Comparison of ENCODE assay signal across 21 cellular contexts in the genomic region with DNA sequence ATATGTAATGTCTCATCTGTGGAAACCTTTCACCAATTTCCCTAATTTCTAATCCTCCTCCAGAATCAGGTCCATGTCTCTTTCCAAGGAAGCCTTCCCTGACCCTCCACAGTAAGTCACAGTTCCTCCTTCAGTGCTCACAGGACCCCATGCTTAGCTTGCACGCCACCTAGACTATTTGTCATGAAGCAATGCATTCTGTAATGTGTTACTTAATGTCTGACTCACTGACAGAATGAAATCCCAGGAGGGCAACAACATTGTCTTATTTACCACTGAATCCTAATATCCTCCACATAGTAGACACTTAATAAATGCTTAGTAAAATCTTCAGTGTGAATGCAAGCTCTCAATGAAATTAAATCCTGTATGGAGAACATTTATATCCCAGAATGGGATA.
"Had no signal": no experiment of that assay in that cellular context is flagged by ENCODE, and none has a peak within 500 bp of the region (broad histone marks: within the 10 kb centered on the region; RNA-seq: fewer than 3 reads in every experiment).

No MANE protein-coding gene starts in this region.

- H3K4me3 ChIP-seq: coronary artery, heart left ventricle, tibial artery had no signal

- H3K4me3 Mint-ChIP-seq: activated CD4-positive, alpha-beta T cell treated with anti-CD3 and anti-CD28 coated beads, Interleukin-2, amount 10 ng/mL, durations not matched to agents 7 days and 5 days; activated CD8-positive, alpha-beta T cell treated with anti-CD3 and anti-CD28 coated beads, Interleukin-2, amount 10 ng/mL, durations not matched to agents 7 days and 5 days; activated naive CD4-positive, alpha-beta T cell treated with anti-CD3 and anti-CD28 coated beads, Interleukin-2, amount 50 U/mL, for 24 hours; activated T-helper 1 cell treated with anti-CD3 and anti-CD28 coated beads, Interleukin-12 subunit alpha, Interleukin-12 subunit beta, Interleukin-2, Interleukin-4 antibody, amounts not matched to agents 30 ng/mL and 10 ng/mL and 1 ng/mL, durations not matched to agents 14 hours and 24 hours and 36 hours; memory B cell; natural killer cell treated with Interleukin-12 subunit alpha and Interleukin-12 subunit beta and Interleukin-15 and Interleukin-18, amount 100 ng/mL, for 72 hours; stimulated activated naive CD8-positive, alpha-beta T cell treated with anti-CD3 and anti-CD28 coated beads, Interleukin-15, Interleukin-2, amounts not matched to agents 100 ng/mL and 50 ng/mL, for 24 hours had no signal

- DNase-seq: activated CD4-positive, alpha-beta T cell treated with anti-CD3 and anti-CD28 coated beads, Interleukin-2, amount 10 ng/mL, durations not matched to agents 7 days and 5 days; activated CD4-positive, CD25-positive, alpha-beta regulatory T cell treated with anti-CD3 and anti-CD28 coated beads, Interleukin-2, amount 50 U/mL, for 72 hours; activated CD8-positive, alpha-beta T cell treated with anti-CD3 and anti-CD28 coated beads, Interleukin-2, amount 10 ng/mL, durations not matched to agents 7 days and 5 days; activated gamma-delta T cell treated with Interleukin-2 at 50 U/mL for 16 hours; aorta; heart left ventricle; left cardiac atrium; right cardiac atrium; stimulated activated CD4-positive, alpha-beta T cell treated with anti-CD3 and anti-CD28 coated beads, Interleukin-1b, Interleukin-23, amount 100 ng/mL, for 48 hours; substantia nigra; tibial artery; WERI-Rb-1 had no signal

- H3K9me3 Mint-ChIP-seq: activated CD4-positive, alpha-beta T cell treated with anti-CD3 and anti-CD28 coated beads, Interleukin-2, amount 10 ng/mL, durations not matched to agents 7 days and 5 days had no signal

- H3K36me3 ChIP-seq: heart left ventricle, tibial artery, WERI-Rb-1 had no signal

- H3K27me3 ChIP-seq: heart left ventricle, tibial artery had no signal

- FAIRE-seq: islet of Langerhans, urothelium cell line had no signal

- H3K27me3 Mint-ChIP-seq: activated CD4-positive, alpha-beta T cell treated with anti-CD3 and anti-CD28 coated beads, Interleukin-2, amount 10 ng/mL, durations not matched to agents 7 days and 5 days; memory B cell; natural killer cell treated with Interleukin-12 subunit alpha and Interleukin-12 subunit beta and Interleukin-15 and Interleukin-18, amount 100 ng/mL, for 72 hours; progenitor cell of endocrine pancreas; stimulated activated naive CD8-positive, alpha-beta T cell treated with anti-CD3 and anti-CD28 coated beads, Interleukin-15, Interleukin-2, amounts not matched to agents 100 ng/mL and 50 ng/mL, for 24 hours had no signal

- H3K27ac Mint-ChIP-seq: activated CD4-positive, alpha-beta T cell treated with anti-CD3 and anti-CD28 coated beads, Interleukin-2, amount 10 ng/mL, durations not matched to agents 7 days and 5 days; activated CD8-positive, alpha-beta T cell treated with anti-CD3 and anti-CD28 coated beads, Interleukin-2, amount 10 ng/mL, durations not matched to agents 7 days and 5 days; activated naive CD4-positive, alpha-beta T cell treated with anti-CD3 and anti-CD28 coated beads, Interleukin-2, amount 50 U/mL, for 24 hours; activated T-helper 1 cell treated with anti-CD3 and anti-CD28 coated beads, Interleukin-12 subunit alpha, Interleukin-12 subunit beta, Interleukin-2, Interleukin-4 antibody, amounts not matched to agents 30 ng/mL and 10 ng/mL and 1 ng/mL, durations not matched to agents 14 hours and 24 hours and 36 hours; memory B cell; natural killer cell treated with Interleukin-12 subunit alpha and Interleukin-12 subunit beta and Interleukin-15 and Interleukin-18, amount 100 ng/mL, for 72 hours; progenitor cell of endocrine pancreas; stimulated activated naive CD8-positive, alpha-beta T cell treated with anti-CD3 and anti-CD28 coated beads, Interleukin-15, Interleukin-2, amounts not matched to agents 100 ng/mL and 50 ng/mL, for 24 hours had no signal

- H3K4me1 Mint-ChIP-seq: activated CD4-positive, alpha-beta T cell treated with anti-CD3 and anti-CD28 coated beads, Interleukin-2, amount 10 ng/mL, durations not matched to agents 7 days and 5 days; activated naive CD4-positive, alpha-beta T cell treated with anti-CD3 and anti-CD28 coated beads, Interleukin-2, amount 50 U/mL, for 24 hours had no signal

- H3K4me1 ChIP-seq: heart left ventricle, tibial artery had no signal

- H3K27ac ChIP-seq: coronary artery, heart left ventricle, tibial artery, WERI-Rb-1 had no signal

- H3K36me3 Mint-ChIP-seq: activated naive CD4-positive, alpha-beta T cell treated with anti-CD3 and anti-CD28 coated beads, Interleukin-2, amount 50 U/mL, for 24 hours; natural killer cell treated with Interleukin-12 subunit alpha and Interleukin-12 subunit beta and Interleukin-15 and Interleukin-18, amount 100 ng/mL, for 72 hours had no signal

- ATAC-seq: activated CD8-positive, alpha-beta T cell treated with anti-CD3 and anti-CD28 coated beads, Interleukin-2, amount 10 ng/mL, durations not matched to agents 7 days and 5 days; heart left ventricle; left cardiac atrium; natural killer cell treated with Interleukin-12 subunit alpha and Interleukin-12 subunit beta and Interleukin-15 and Interleukin-18, amount 100 ng/mL, for 72 hours; right cardiac atrium had no signal
